1 cellular context compared by ENCODE assay signal in the genomic region with DNA sequence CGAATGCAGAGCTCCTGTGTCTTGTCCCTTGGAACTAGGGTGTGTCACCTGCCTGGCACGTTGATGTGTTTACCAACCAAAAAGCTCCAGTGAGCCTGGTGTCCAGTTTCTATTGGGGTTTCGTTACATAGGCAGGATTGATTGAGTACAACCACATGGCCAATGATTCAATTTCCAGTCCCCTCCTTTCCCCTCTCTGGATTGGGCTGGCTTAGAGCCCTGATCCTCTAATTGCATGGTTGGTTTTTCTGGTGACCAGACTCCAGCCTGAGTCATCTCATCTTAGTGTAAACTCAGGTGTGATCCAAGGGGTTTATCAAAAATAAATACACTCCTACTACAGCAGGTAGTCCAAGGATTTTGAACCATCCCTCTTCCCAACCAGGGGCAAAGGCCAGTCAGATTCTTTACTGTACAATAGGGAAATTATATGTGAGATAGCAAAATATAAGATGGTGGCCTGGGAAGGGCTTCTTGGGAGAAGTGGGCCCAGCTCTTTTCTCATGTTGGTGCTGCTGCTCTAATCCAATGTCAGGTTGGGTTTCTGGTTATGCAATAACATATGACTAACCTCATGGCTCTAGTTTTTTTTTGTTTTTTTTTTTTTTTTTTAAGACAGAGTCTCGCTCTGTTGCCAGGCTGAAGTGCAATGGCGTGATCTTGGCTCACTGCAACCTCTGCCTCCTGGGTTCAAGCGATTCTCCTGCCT.
TF ChIP-seq lines count a peak whose summit lies in the region.

No MANE protein-coding gene starts in this region.

TF ChIP-seq in HCT116, 20 proteins besides CTCF, POLR2A, EP300 and RAD21 (continued from another document):
- TF ChIP-seq, protein P1, sequence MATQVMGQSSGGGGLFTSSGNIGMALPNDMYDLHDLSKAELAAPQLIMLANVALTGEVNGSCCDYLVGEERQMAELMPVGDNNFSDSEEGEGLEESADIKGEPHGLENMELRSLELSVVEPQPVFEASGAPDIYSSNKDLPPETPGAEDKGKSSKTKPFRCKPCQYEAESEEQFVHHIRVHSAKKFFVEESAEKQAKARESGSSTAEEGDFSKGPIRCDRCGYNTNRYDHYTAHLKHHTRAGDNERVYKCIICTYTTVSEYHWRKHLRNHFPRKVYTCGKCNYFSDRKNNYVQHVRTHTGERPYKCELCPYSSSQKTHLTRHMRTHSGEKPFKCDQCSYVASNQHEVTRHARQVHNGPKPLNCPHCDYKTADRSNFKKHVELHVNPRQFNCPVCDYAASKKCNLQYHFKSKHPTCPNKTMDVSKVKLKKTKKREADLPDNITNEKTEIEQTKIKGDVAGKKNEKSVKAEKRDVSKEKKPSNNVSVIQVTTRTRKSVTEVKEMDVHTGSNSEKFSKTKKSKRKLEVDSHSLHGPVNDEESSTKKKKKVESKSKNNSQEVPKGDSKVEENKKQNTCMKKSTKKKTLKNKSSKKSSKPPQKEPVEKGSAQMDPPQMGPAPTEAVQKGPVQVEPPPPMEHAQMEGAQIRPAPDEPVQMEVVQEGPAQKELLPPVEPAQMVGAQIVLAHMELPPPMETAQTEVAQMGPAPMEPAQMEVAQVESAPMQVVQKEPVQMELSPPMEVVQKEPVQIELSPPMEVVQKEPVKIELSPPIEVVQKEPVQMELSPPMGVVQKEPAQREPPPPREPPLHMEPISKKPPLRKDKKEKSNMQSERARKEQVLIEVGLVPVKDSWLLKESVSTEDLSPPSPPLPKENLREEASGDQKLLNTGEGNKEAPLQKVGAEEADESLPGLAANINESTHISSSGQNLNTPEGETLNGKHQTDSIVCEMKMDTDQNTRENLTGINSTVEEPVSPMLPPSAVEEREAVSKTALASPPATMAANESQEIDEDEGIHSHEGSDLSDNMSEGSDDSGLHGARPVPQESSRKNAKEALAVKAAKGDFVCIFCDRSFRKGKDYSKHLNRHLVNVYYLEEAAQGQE (IDR thresholded peaks at IDR 0.05; ENCODE audit: low read depth) = no peak
- TF ChIP-seq CBX3 (IDR thresholded peaks at IDR 0.05; ENCODE audit: low read depth) (no peak), ZNF274 (IDR thresholded peaks at IDR 0.05; ENCODE audit: low read depth, low read length) (no peak), EZH2 (IDR thresholded peaks at IDR 0.05) (no peak), EZH2phosphoT487 (IDR thresholded peaks at IDR 0.05; ENCODE audit: borderline replicate concordance) (no peak), ELF1 (IDR thresholded peaks at IDR 0.05; ENCODE audit: borderline replicate concordance, low read depth) (no peak)
- TF ChIP-seq, protein P2, sequence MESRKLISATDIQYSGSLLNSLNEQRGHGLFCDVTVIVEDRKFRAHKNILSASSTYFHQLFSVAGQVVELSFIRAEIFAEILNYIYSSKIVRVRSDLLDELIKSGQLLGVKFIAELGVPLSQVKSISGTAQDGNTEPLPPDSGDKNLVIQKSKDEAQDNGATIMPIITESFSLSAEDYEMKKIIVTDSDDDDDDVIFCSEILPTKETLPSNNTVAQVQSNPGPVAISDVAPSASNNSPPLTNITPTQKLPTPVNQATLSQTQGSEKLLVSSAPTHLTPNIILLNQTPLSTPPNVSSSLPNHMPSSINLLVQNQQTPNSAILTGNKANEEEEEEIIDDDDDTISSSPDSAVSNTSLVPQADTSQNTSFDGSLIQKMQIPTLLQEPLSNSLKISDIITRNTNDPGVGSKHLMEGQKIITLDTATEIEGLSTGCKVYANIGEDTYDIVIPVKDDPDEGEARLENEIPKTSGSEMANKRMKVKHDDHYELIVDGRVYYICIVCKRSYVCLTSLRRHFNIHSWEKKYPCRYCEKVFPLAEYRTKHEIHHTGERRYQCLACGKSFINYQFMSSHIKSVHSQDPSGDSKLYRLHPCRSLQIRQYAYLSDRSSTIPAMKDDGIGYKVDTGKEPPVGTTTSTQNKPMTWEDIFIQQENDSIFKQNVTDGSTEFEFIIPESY (IDR thresholded peaks at IDR 0.05; ENCODE audit: extremely low read depth, insufficient replicate concordance, low read length) = no peak
